In the genomic region with DNA sequence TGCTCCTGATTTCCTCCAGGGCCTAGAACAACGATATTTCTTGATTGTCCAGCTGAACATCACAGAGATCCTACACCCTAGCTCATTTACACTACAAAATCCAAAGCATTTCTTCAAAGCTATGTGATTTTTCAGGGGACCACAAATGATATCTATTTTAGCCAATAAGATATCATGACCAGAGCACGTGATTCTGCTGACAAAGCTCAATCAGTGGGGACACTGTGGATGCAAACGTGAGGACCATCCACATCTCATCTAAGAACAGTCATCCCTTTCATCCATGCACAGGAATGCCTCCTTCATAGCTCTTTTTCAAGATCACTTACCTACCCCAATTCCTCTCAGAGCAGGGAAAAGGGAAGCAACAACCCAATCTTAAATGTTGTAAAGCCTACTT, we compare ENCODE assay signal across 9 cellular contexts. TPM values are rescaled to one million over a fixed set of nuclear protein-coding genes. Genes with fewer than 3 reads are reported as not detected.
"Had no signal": no experiment of that assay in that cellular context is flagged by ENCODE, and none has a peak within 500 bp of the region (broad histone marks: within the 10 kb centered on the region; RNA-seq: fewer than 3 reads in every experiment).

No MANE protein-coding gene starts in this region.

- H3K4me2 ChIP-seq: GM23338 had no signal

- H3K4me3 ChIP-seq: GM23338 had no signal

- ATAC-seq: GM23338 had no signal

- DNase-seq: H9, HCEC 1CT, KG1 had no signal

- H3K4me3 Mint-ChIP-seq: GM23338, H9, IgD-negative memory B cell had no signal

- H3K27ac Mint-ChIP-seq: GM23338, IgD-negative memory B cell had no signal

- FAIRE-seq: H1, H54, HTR-8/SVneo had no signal

- H3K4me1 Mint-ChIP-seq: GM23338, H9, IgD-negative memory B cell had no signal

- H2AFZ ChIP-seq: GM23338 had no signal

RNA-seq across cellular contexts. Expression of gene ACSM2B, which starts 56.9 kb away (rescaled TPM):
- total RNA-seq: GM23338, H1, H9, HT-29 had no signal
- polyA plus RNA-seq: GM23338, H1, IgD-negative memory B cell had no signal
